ENCODE assay signal across 28 cellular contexts in the genomic region with DNA sequence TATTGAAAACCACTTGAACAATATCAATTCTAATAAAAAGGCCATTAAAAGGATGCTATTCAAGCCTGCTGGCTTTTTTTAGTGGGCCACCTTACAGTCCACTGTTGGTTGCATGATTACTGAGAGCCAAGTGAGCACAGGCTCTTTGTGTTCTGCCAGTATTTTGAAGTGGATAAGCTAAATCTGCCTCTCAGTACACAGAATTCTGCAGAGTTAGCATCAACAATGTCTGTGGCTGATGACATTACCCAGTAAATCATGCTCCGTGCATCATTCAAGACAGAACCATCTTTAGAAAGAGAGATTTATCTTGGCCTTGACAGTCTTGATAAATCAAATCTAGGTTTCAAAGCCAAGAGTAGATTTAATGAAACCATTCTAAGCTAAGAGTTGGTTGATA.
"Had no signal": no experiment of that assay in that cellular context is flagged by ENCODE, and none has a peak within 500 bp of the region (broad histone marks: within the 10 kb centered on the region; RNA-seq: fewer than 3 reads in every experiment).

No MANE protein-coding gene starts in this region.

- H3K4me1 ChIP-seq: SJCRH30 had no signal

- H3K4me3 ChIP-seq: PC-9, SJCRH30, SK-N-MC had no signal

- H3K36me3 ChIP-seq: SJCRH30, WERI-Rb-1 had no signal

- DNase-seq: activated CD4-positive, alpha-beta memory T cell treated with anti-CD3 and anti-CD28 coated beads, Interleukin-2, amount 10 ng/mL, durations not matched to agents 7 days and 5 days; activated CD4-positive, alpha-beta T cell treated with anti-CD3 and anti-CD28 coated beads for 1 hour; activated CD4-positive, alpha-beta T cell treated with anti-CD3 and anti-CD28 coated beads for 48 hours; activated CD4-positive, CD25-positive, alpha-beta regulatory T cell; activated CD8-positive, alpha-beta memory T cell treated with anti-CD3 and anti-CD28 coated beads for 24 hours; activated CD8-positive, alpha-beta memory T cell treated with anti-CD3 and anti-CD28 coated beads, Interleukin-2, amount 10 ng/mL, durations not matched to agents 7 days and 5 days; activated CD8-positive, alpha-beta memory T cell treated with anti-CD3 and anti-CD28 coated beads, Interleukin-2, amount 50 U/mL, for 48 hours; activated effector memory CD4-positive, alpha-beta T cell treated with Interleukin-2 at 50 U/mL for 16 hours; activated naive CD4-positive, alpha-beta T cell treated with anti-CD3 and anti-CD28 coated beads, Interleukin-2, amount 10 ng/mL, durations not matched to agents 7 days and 5 days; activated naive CD8-positive, alpha-beta T cell treated with anti-CD3 and anti-CD28 coated beads, Interleukin-2, amount 50 U/mL, for 24 hours; activated T-cell treated with anti-CD3 and anti-CD28 coated beads, Interleukin-2, amount 50 U/mL, for 48 hours; anterior cingulate cortex; caudate nucleus; NCI-H1092 treated with DMSO at 0.1 percent for 48 hours; NCI-H146; NCI-H187; NCI-H2029 treated with DMSO at 0.1 percent for 48 hours; NCI-H2107; NCI-H345; NCI-H524 treated with DMSO at 0.1 percent for 48 hours; PC-9; SHP77; SJCRH30; T1000; WERI-Rb-1 had no signal

- H3K4me2 ChIP-seq: KMS-11, PC-9 had no signal

- H3K9me3 ChIP-seq: SJCRH30 had no signal

- H2AFZ ChIP-seq: PC-9 had no signal

- H3K27me3 ChIP-seq: SJCRH30 had no signal

- H3K27ac ChIP-seq: KMS-11, PC-9, RWPE1, SJCRH30, SK-N-MC, WERI-Rb-1 had no signal

- H3K9ac ChIP-seq: KMS-11 had no signal

- ATAC-seq: activated CD8-positive, alpha-beta memory T cell treated with anti-CD3 and anti-CD28 coated beads, Interleukin-2, amount 10 ng/mL, durations not matched to agents 7 days and 5 days; activated naive CD8-positive, alpha-beta T cell treated with anti-CD3 and anti-CD28 coated beads, Interleukin-2, amount 50 U/mL, for 24 hours had no signal
